Comparison of ENCODE assay signal across 9 cellular contexts in the genomic region with DNA sequence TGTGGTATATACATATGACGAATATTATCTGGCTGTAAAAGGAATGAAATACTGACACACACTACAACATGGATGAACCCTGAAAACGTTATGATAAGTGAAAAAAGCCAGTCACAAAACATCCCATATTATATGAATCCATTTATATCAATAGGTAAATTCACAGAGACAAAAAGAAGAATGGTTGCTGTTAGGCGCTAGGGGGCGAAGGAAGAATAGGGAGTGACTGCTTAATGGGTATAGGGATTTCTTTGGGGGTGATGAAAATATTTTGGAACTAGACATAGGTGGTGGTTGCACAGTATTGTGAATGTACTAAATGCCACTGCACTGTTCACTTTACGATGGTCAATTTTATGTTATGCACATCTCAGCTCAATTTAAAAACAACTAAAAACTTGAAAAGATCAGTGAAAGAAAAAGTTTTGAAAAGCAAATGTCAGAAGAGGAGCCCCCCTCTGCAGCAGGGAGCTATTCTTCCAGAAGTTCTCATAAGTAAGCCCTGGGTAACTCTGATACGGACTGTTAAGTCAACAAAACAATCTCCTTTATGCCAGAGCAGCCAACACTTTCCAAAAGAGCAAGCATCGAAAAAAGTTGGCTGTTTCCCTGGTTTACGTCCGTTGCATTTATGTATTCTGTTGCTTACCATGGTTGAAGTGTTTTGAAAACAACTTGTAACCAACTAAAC.
DNase-seq lines count a peak whose midpoint lies in the region; ATAC-seq and TF ChIP-seq lines count a peak whose summit lies in the region.
"Had no signal": no experiment of that assay in that cellular context is flagged by ENCODE, and none has a peak within 500 bp of the region (broad histone marks: within the 10 kb centered on the region; RNA-seq: fewer than 3 reads in every experiment).

No MANE protein-coding gene starts in this region.

- WGBS in ectodermal cell, 2 experiments: 78 to 79% methylated on average over 3 to 6 of the region's 9 CpGs

- H3K9me3 ChIP-seq in ectodermal cell (ENCODE audit: control insufficient read depth, low read length): no peaks in the 10 kb centered on the region

- H3K4me3 ChIP-seq in ectodermal cell (ENCODE audit: insufficient read depth, low read depth, low read length): no peak overlapping the region

- no peaks in the 10 kb centered on the region for H3K4me1 ChIP-seq in ectodermal cell (ENCODE audit: control insufficient read depth, insufficient read depth, low read length)

- DNase-seq in GM10266 (ENCODE audit: extremely low spot score): no peak
- peak; percentile 13 for DNase-seq in renal cortical epithelial cell (ENCODE audit: low read depth)
- DNase-seq in islet precursor cell: no peak
- no peak for DNase-seq in retina
- DNase-seq in NCI-H2227 (lab: John Stamatoyannopoulos, UW; ENCODE audit: unreplicated experiment): no peak
- DNase-seq: NCI-H526 treated with DMSO at 0.1 percent for 48 hours had no signal

- peak; percentile 29 for TF ChIP-seq CTCF in GM10266 (IDR thresholded peaks at IDR 0.05; ENCODE audit: control insufficient read depth, insufficient read depth, low read depth, missing control alignments)

- ATAC-seq in HG03378 (IDR thresholded peaks at IDR 0.05; ENCODE audit: unreplicated experiment) (peak; percentile 5), HG02759 (IDR thresholded peaks at IDR 0.05; ENCODE audit: unreplicated experiment) (no peak)

- peak overlapping the region; percentile 26 for H3K27ac ChIP-seq in ectodermal cell (ENCODE audit: insufficient read depth, low read depth, low read length, poor library complexity, severe bottlenecking)

- H3K36me3 ChIP-seq in ectodermal cell (ENCODE audit: control insufficient read depth, insufficient read depth, low read length): no peaks in the 10 kb centered on the region

- no peaks in the 10 kb centered on the region for H3K27me3 ChIP-seq in ectodermal cell (ENCODE audit: control insufficient read depth, insufficient read depth, low read length, poor library complexity, severe bottlenecking)
